ENCODE assay signal across 9 cellular contexts in the genomic region with DNA sequence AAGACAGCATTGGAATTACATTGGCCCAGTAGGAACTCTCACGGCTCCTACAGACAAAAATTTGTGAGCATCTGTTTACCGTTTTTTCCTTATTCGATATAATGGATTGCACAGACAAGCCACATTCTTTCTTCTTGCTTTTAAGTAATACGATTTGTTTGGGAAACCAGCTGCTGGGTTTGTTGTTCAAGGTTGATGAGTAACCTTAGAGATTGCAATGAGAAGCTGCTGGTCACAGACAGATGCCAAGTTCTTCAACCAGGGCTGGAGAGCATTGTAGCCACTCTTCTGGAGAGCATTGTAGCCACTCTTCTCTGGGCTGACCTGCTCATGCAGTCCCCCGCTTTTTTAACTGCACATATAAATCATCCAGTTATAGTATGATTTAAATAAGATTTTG. TPM values are rescaled to one million over a fixed set of nuclear protein-coding genes. Genes with fewer than 3 reads are reported as not detected.
DNase-seq lines count a peak whose midpoint lies in the region; ATAC-seq and TF ChIP-seq lines count a peak whose summit lies in the region.
"Had no signal": no experiment of that assay in that cellular context is flagged by ENCODE, and none has a peak within 500 bp of the region (broad histone marks: within the 10 kb centered on the region; RNA-seq: fewer than 3 reads in every experiment).

No MANE protein-coding gene starts in this region.

- peaks cover 20% of the 10 kb centered on the region for H4K20me1 ChIP-seq in smooth muscle cell (ENCODE audit: low read depth)

- peak overlapping the region; percentile 88 for H3K4me3 Mint-ChIP-seq in T-helper 2 cell treated with Interferon-gamma antibody and Interleukin-4, amounts not matched to agents 5 μg/mL and 100 μg/mL, for 36 hours
- peak overlapping the region; percentile 89 for H3K4me3 Mint-ChIP-seq in activated naive CD8-positive, alpha-beta T cell treated with anti-CD3 and anti-CD28 coated beads, Interleukin-2, amount 10 ng/mL, durations not matched to agents 7 days and 5 days
- peak overlapping the region; percentile 89 to 95 (median 91) for H3K4me3 Mint-ChIP-seq in immature natural killer cell

- no peaks in the 10 kb centered on the region for H3K9me3 Mint-ChIP-seq in T-helper 2 cell treated with Interferon-gamma antibody and Interleukin-4, amounts not matched to agents 5 μg/mL and 100 μg/mL, for 36 hours
- no peaks in the 10 kb centered on the region for H3K9me3 Mint-ChIP-seq in activated naive CD8-positive, alpha-beta T cell treated with anti-CD3 and anti-CD28 coated beads, Interleukin-2, amount 10 ng/mL, durations not matched to agents 7 days and 5 days
- H3K9me3 Mint-ChIP-seq in immature natural killer cell, result no peaks in the 10 kb centered on the region

- no peak for ATAC-seq in activated naive CD8-positive, alpha-beta T cell treated with anti-CD3 and anti-CD28 coated beads, Interleukin-2, amount 10 ng/mL, durations not matched to agents 7 days and 5 days (ENCODE audit: low read depth)
- ATAC-seq in aorta (ENCODE audit: low FRiP score), result no peak

- no peaks in the 10 kb centered on the region for H3K36me3 ChIP-seq in smooth muscle cell (ENCODE audit: low read depth)
- H3K36me3 ChIP-seq in aorta (ENCODE audit: control insufficient read depth in 1 of 2, insufficient read depth in 2 of 2, low read length in 1 of 2), result no peaks in the 10 kb centered on the region

- intact Hi-C loops in aorta (cut with DNase I), result no loop called here

- WGBS in smooth muscle cell (ENCODE audit: low lambda C conversion rate), result 82% methylated on average over 5 of the region's 5 CpGs
- WGBS in aorta, 2 donors, result 86 to 89% methylated on average over 5 of the region's 5 CpGs

- H3K79me2 ChIP-seq in smooth muscle cell (ENCODE audit: low read depth), result peaks cover 20% of the 10 kb centered on the region

- no peak overlapping the region for H3K27ac Mint-ChIP-seq in T-helper 2 cell treated with Interferon-gamma antibody and Interleukin-4, amounts not matched to agents 5 μg/mL and 100 μg/mL, for 36 hours
- peak overlapping the region; percentile 87 for H3K27ac Mint-ChIP-seq in activated naive CD8-positive, alpha-beta T cell treated with anti-CD3 and anti-CD28 coated beads, Interleukin-2, amount 10 ng/mL, durations not matched to agents 7 days and 5 days
- peak overlapping the region in 4 of 6 donors; percentile 38 to 97 (median 94) for H3K27ac Mint-ChIP-seq in immature natural killer cell

- H2AFZ ChIP-seq in smooth muscle cell (ENCODE audit: low read depth), result peak overlapping the region; percentile 96

- peaks cover 9% of the 10 kb centered on the region for H3K4me1 ChIP-seq in smooth muscle cell (ENCODE audit: low read depth)
- no peaks in the 10 kb centered on the region for H3K4me1 ChIP-seq in aorta (ENCODE audit: control insufficient read depth in 1 of 2, insufficient read depth in 2 of 2, low read length in 2 of 2)

- no peaks in the 10 kb centered on the region for H3K9me3 ChIP-seq in smooth muscle cell (replicated peaks; ENCODE audit: low read depth)
- H3K9me3 ChIP-seq in aorta (ENCODE audit: control insufficient read depth, low read length), result no peaks in the 10 kb centered on the region

- H3F3A ChIP-seq in smooth muscle cell (ENCODE audit: low read depth), result peaks cover 7% of the 10 kb centered on the region

- POLR2A ChIA-PET in activated naive CD8-positive, alpha-beta T cell treated with anti-CD3 and anti-CD28 coated beads, Interleukin-2, amount 10 ng/mL, durations not matched to agents 7 days and 5 days (lab: Charles Lee), result interaction anchor here (0.7 kb wide), 1 partner anchor 26 kb away, joined by 3 read pairs; the partner anchor contains the start of gene TAF1A

- no peak for DNase-seq in T-helper 2 cell treated with Interferon-gamma antibody and Interleukin-4, amounts not matched to agents 5 μg/mL and 100 μg/mL, for 36 hours (ENCODE audit: low spot score)
- DNase-seq in T-helper 2 cell (no peak), immature natural killer cell (no peak), smooth muscle cell (lab: John Stamatoyannopoulos, UW; ENCODE audit: unreplicated experiment) (no peak), aorta (no peak)
- no peak for DNase-seq in activated naive CD8-positive, alpha-beta T cell treated with anti-CD3 and anti-CD28 coated beads, Interleukin-2, amount 10 ng/mL, durations not matched to agents 7 days and 5 days
- no peak for DNase-seq in central memory CD4-positive, alpha-beta T cell
- DNase-seq in activated CD4-positive, CD25-positive, alpha-beta regulatory T cell treated with anti-CD3 and anti-CD28 coated beads, Interleukin-2, amount 50 U/mL, for 72 hours, result no peak
- DNase-seq: C1 segment of cervical spinal cord had no signal

- H3K4me3 ChIP-seq in smooth muscle cell, result no peak overlapping the region
- no peak overlapping the region for H3K4me3 ChIP-seq in aorta (ENCODE audit: low read length in 2 of 2)

- peak overlapping the region; percentile 89 for H3K4me2 ChIP-seq in smooth muscle cell

- H3K27ac ChIP-seq in smooth muscle cell (ENCODE audit: low read depth) (peak overlapping the region; percentile 77), aorta (ENCODE audit: low read depth in 1 of 2, low read length in 2 of 2) (no peak overlapping the region)

- peaks cover 45% of the 10 kb centered on the region for H3K27me3 Mint-ChIP-seq in T-helper 2 cell treated with Interferon-gamma antibody and Interleukin-4, amounts not matched to agents 5 μg/mL and 100 μg/mL, for 36 hours (ENCODE audit: low read depth)
- peaks cover 27% of the 10 kb centered on the region for H3K27me3 Mint-ChIP-seq in activated naive CD8-positive, alpha-beta T cell treated with anti-CD3 and anti-CD28 coated beads, Interleukin-2, amount 10 ng/mL, durations not matched to agents 7 days and 5 days
- peaks cover 19 to 21% (median 20%) of the 10 kb centered on the region in 3 donors for H3K27me3 Mint-ChIP-seq in immature natural killer cell (ENCODE audit: low read depth in 3 of 3)

- H3K27me3 ChIP-seq in smooth muscle cell (ENCODE audit: low read depth) (peaks cover 12% of the 10 kb centered on the region), aorta (ENCODE audit: control insufficient read depth in 1 of 2, insufficient read depth in 2 of 2, low read length in 1 of 2) (no peaks in the 10 kb centered on the region)

- peaks cover 6% of the 10 kb centered on the region for H3K36me3 Mint-ChIP-seq in T-helper 2 cell treated with Interferon-gamma antibody and Interleukin-4, amounts not matched to agents 5 μg/mL and 100 μg/mL, for 36 hours (ENCODE audit: low read depth)
- H3K36me3 Mint-ChIP-seq in activated naive CD8-positive, alpha-beta T cell treated with anti-CD3 and anti-CD28 coated beads, Interleukin-2, amount 10 ng/mL, durations not matched to agents 7 days and 5 days, result no peaks in the 10 kb centered on the region
- peaks cover 0 to 6% (median 0%) of the 10 kb centered on the region in 3 donors for H3K36me3 Mint-ChIP-seq in immature natural killer cell

- H3K9ac ChIP-seq in smooth muscle cell (ENCODE audit: low read depth), result peak overlapping the region; percentile 80

- peaks cover 19% of the 10 kb centered on the region for H3K4me1 Mint-ChIP-seq in T-helper 2 cell treated with Interferon-gamma antibody and Interleukin-4, amounts not matched to agents 5 μg/mL and 100 μg/mL, for 36 hours (ENCODE audit: low read depth)
- peaks cover 17% of the 10 kb centered on the region for H3K4me1 Mint-ChIP-seq in activated naive CD8-positive, alpha-beta T cell treated with anti-CD3 and anti-CD28 coated beads, Interleukin-2, amount 10 ng/mL, durations not matched to agents 7 days and 5 days
- peaks cover 21 to 23% of the 10 kb centered on the region in 2 donors for H3K4me1 Mint-ChIP-seq in immature natural killer cell

- TF ChIP-seq CTCF in smooth muscle cell (IDR thresholded peaks at IDR 0.05; ENCODE audit: borderline replicate concordance, insufficient read depth, poor library complexity, severe bottlenecking), result no peak

RNA-seq across cellular contexts. Expression of gene MIA3, which starts 1.4 kb away (rescaled TPM):
- total RNA-seq in activated naive CD8-positive, alpha-beta T cell treated with anti-CD3 and anti-CD28 coated beads, Interleukin-2, amount 10 ng/mL, durations not matched to agents 7 days and 5 days, result 10 to 100 TPM; 80.7 to 82.3 TPM
- 10 to 100 TPM; 24.5 to 61.6 (median 50.8) TPM for polyA plus RNA-seq in immature natural killer cell
- total RNA-seq in smooth muscle cell, result 64.0 and 71.2 TPM in 2 replicates
- polyA plus RNA-seq in smooth muscle cell, result 56.8 and 61.8 TPM in 2 replicates
- 10 to 100 TPM; 55.7 to 67.4 TPM for total RNA-seq in aorta
- polyA plus RNA-seq in aorta, result 10 to 100 TPM; 15.7 to 43.3 TPM

RNA-seq across cellular contexts. Expression of gene TAF1A, which starts 26.8 kb away (rescaled TPM):
- total RNA-seq in activated naive CD8-positive, alpha-beta T cell treated with anti-CD3 and anti-CD28 coated beads, Interleukin-2, amount 10 ng/mL, durations not matched to agents 7 days and 5 days, result 10 to 100 TPM; 12.1 to 14.4 TPM
- polyA plus RNA-seq in immature natural killer cell (1 to 10 TPM in 2 of 3 donors, under 1 TPM in 1; 0.98 to 8.3 (median 3.4) TPM), smooth muscle cell (5.1 and 6.2 TPM in 2 replicates), aorta (1 to 10 TPM; 3.1 to 7.1 TPM)
- total RNA-seq in smooth muscle cell (7.4 and 10.6 TPM in 2 replicates), aorta (10 to 100 TPM in 1 of 2 donors, 1 to 10 TPM in 1; 5.6 to 12.5 TPM)
